In the genomic region with DNA sequence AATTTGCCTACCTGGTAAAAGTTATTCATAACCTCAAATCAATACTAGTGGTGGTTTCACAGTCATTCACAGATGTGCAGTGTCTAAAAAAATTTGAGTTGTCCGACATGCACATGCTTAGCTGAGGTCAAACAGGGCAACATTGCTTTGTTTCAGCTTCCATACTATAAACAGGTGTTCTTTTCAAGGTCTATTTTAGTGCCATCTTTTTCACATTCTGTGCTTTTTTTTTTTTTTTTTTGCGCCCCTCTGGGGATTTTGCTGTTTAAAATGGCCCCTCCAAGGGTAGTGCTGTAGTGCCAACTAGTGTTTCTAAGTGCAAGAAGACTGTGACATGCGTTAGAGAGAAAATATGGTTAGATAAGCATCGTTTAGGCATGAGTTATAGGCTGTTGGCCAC, we compare ENCODE assay signal across 15 cellular contexts. TPM values are rescaled to one million over a fixed set of nuclear protein-coding genes. Genes with fewer than 3 reads are reported as not detected.
A peak's percentile ranks its signal among the peaks of the same experiment; 100 is the strongest.
DNase-seq lines count a peak whose midpoint lies in the region; ATAC-seq, FAIRE-seq and TF ChIP-seq lines count a peak whose summit lies in the region.
"Had no signal": no experiment of that assay in that cellular context is flagged by ENCODE, and none has a peak within 500 bp of the region (broad histone marks: within the 10 kb centered on the region; RNA-seq: fewer than 3 reads in every experiment).

No MANE protein-coding gene starts in this region.

- POLR2A ChIA-PET in GM12878 (lab: Charles Lee), result interaction anchor here (0.6 to 0.7 kb wide), 4 partner anchors 18 to 784 kb away, joined by 3 to 7 read pairs (median 4); no protein-coding TSS in a partner anchor

- RAD21 ChIA-PET in GM12878 (lab: Charles Lee; ENCODE audit: unreplicated experiment), result interaction anchor here (0.7 kb wide), 1 partner anchor 277 kb away, joined by 4 read pairs; no protein-coding TSS in a partner anchor

- H2AFZ ChIP-seq in GM12878 (ENCODE audit: control insufficient read depth, low read depth, low read length), result no peak overlapping the region

- TF ChIP-seq EP300 in GM12878 (IDR thresholded peaks at IDR 0.05; ENCODE audit: borderline replicate concordance in 1 of 2, control insufficient read depth in 1 of 2, low read depth in 2 of 2, low read length in 2 of 2), result peak in 1 of 2 experiments; percentile 16; a peak in 1 of 4 replicates

- H3K27ac Mint-ChIP-seq in activated T-helper 2 cell treated with anti-CD3 and anti-CD28 coated beads, Interferon-gamma antibody, Interleukin-2, Interleukin-4, amounts not matched to agents 10 μg/mL and 5 μg/mL and 100 μg/mL, durations not matched to agents 14 hours and 24 hours and 36 hours, result no peak overlapping the region

- H3K4me1 Mint-ChIP-seq in activated T-helper 2 cell treated with anti-CD3 and anti-CD28 coated beads, Interferon-gamma antibody, Interleukin-2, Interleukin-4, amounts not matched to agents 10 μg/mL and 5 μg/mL and 100 μg/mL, durations not matched to agents 14 hours and 24 hours and 36 hours (ENCODE audit: low read depth), result peaks cover 5% of the 10 kb centered on the region

- in situ Hi-C loops in GM12878 (cut with MboI), result no loop called here

- FAIRE-seq in GM12878 (lab: Jason Lieb, UNC), result peak; percentile 70

- H3K27ac ChIP-seq in GM12878 (ENCODE audit: control insufficient read depth, insufficient read depth) (peak overlapping the region; percentile 44; the same call in 1 of the 2 replicates), aorta (ENCODE audit: low read depth in 1 of 2, low read length in 2 of 2) (no peak overlapping the region)
- H3K27ac ChIP-seq: dorsolateral prefrontal cortex, WERI-Rb-1 had no signal

- H3K4me3 ChIP-seq in GM12878 (no peak overlapping the region), aorta (ENCODE audit: low read length in 2 of 2) (no peak overlapping the region)
- H3K4me3 ChIP-seq: dorsolateral prefrontal cortex had no signal

- no peak for TF ChIP-seq POLR2A in GM12878 (IDR thresholded peaks at IDR 0.05; ENCODE audit: low read depth, low read length)

- no peaks in the 10 kb centered on the region for H4K20me1 ChIP-seq in GM12878 (ENCODE audit: control insufficient read depth, insufficient read depth)

- peak; percentile 63 for DNase-seq in GM12878 (ENCODE audit: low read depth, low spot score)
- DNase-seq in SKM-1 (lab: John Stamatoyannopoulos, UW; ENCODE audit: unreplicated experiment), result no peak
- DNase-seq in activated T-helper 2 cell treated with anti-CD3 and anti-CD28 coated beads, Interferon-gamma antibody, Interleukin-2, Interleukin-4, amounts not matched to agents 10 μg/mL and 5 μg/mL and 100 μg/mL, durations not matched to agents 14 hours and 24 hours and 36 hours (ENCODE audit: low spot score), result no peak
- no peak for DNase-seq in aorta
- no peak for DNase-seq in AG20443 (ENCODE audit: low spot score)
- DNase-seq: activated naive CD4-positive, alpha-beta T cell treated with Interleukin-2 at 50 U/mL for 16 hours; Calu3; dorsolateral prefrontal cortex; HCEC 1CT; naive B cell; stimulated activated naive CD8-positive, alpha-beta T cell treated with anti-CD3 and anti-CD28 coated beads, Interleukin-15, amount 100 ng/mL, for 72 hours; WERI-Rb-1 had no signal

- H3K9me3 ChIP-seq in GM12878 (replicated peaks; ENCODE audit: control insufficient read depth, insufficient read depth, low read length) (no peaks in the 10 kb centered on the region), aorta (ENCODE audit: control insufficient read depth, low read length) (no peaks in the 10 kb centered on the region)

- peaks cover 51% of the 10 kb centered on the region for H3K36me3 Mint-ChIP-seq in activated T-helper 2 cell treated with anti-CD3 and anti-CD28 coated beads, Interferon-gamma antibody, Interleukin-2, Interleukin-4, amounts not matched to agents 10 μg/mL and 5 μg/mL and 100 μg/mL, durations not matched to agents 14 hours and 24 hours and 36 hours (ENCODE audit: low read depth)

- H3K27me3 ChIP-seq in GM12878 (replicated peaks in 1 of 2; ENCODE audit: control insufficient read depth in 2 of 2, insufficient read depth in 2 of 2, low read length in 1 of 2), result no peaks in the 10 kb centered on the region
- no peaks in the 10 kb centered on the region for H3K27me3 ChIP-seq in aorta (ENCODE audit: control insufficient read depth in 1 of 2, insufficient read depth in 2 of 2, low read length in 1 of 2)
- H3K27me3 ChIP-seq: dorsolateral prefrontal cortex had no signal

- TF ChIP-seq RAD21 in GM12878 (IDR thresholded peaks at IDR 0.05; ENCODE audit: insufficient read depth, low read depth, low read length), result peak; percentile 58

- BruUV-seq in GM12878 (replicated peaks; lab: Mats Ljungman, UMichigan), result no TSS peak

- TF ChIP-seq CTCF in GM12878 (IDR thresholded peaks at IDR 0.05 in 2 of 3, conservative IDR thresholded peaks at IDR 0.05 in 1 of 3; ENCODE audit: control insufficient read depth in 2 of 3, extremely low read depth in 1 of 3, insufficient read depth in 1 of 3, low read depth in 3 of 3, low read length in 3 of 3), result peak; percentile 25 to 50 (median 42); a peak in 5 of 6 replicates

- H3K9me3 Mint-ChIP-seq in activated T-helper 2 cell treated with anti-CD3 and anti-CD28 coated beads, Interferon-gamma antibody, Interleukin-2, Interleukin-4, amounts not matched to agents 10 μg/mL and 5 μg/mL and 100 μg/mL, durations not matched to agents 14 hours and 24 hours and 36 hours, result no peaks in the 10 kb centered on the region
- H3K9me3 Mint-ChIP-seq: naive B cell; stimulated activated naive CD8-positive, alpha-beta T cell treated with anti-CD3 and anti-CD28 coated beads, Interleukin-15, amount 100 ng/mL, for 72 hours had no signal

- SMC1A ChIA-PET in GM12878 (lab: Charles Lee; ENCODE audit: uncharacterized antibody, unreplicated experiment), result no interaction called here

- peaks cover 12% of the 10 kb centered on the region for H3K4me1 ChIP-seq in GM12878 (ENCODE audit: control insufficient read depth, insufficient read depth, low read length)
- H3K4me1 ChIP-seq in aorta (ENCODE audit: control insufficient read depth in 1 of 2, insufficient read depth in 2 of 2, low read length in 2 of 2), result no peaks in the 10 kb centered on the region

- H3K4me3 Mint-ChIP-seq in activated T-helper 2 cell treated with anti-CD3 and anti-CD28 coated beads, Interferon-gamma antibody, Interleukin-2, Interleukin-4, amounts not matched to agents 10 μg/mL and 5 μg/mL and 100 μg/mL, durations not matched to agents 14 hours and 24 hours and 36 hours (ENCODE audit: low read depth), result no peak overlapping the region
- H3K4me3 Mint-ChIP-seq: naive B cell; stimulated activated naive CD8-positive, alpha-beta T cell treated with anti-CD3 and anti-CD28 coated beads, Interleukin-15, amount 100 ng/mL, for 72 hours had no signal

- H3K4me2 ChIP-seq in GM12878 (ENCODE audit: control insufficient read depth, insufficient read depth), result peak overlapping the region; percentile 42

- ATAC-seq in GM18517 (IDR thresholded peaks at IDR 0.05; ENCODE audit: unreplicated experiment) (peak; percentile 99), GM21381 (IDR thresholded peaks at IDR 0.05; ENCODE audit: unreplicated experiment) (peak; percentile 97), HG03060 (IDR thresholded peaks at IDR 0.05; ENCODE audit: low read depth, unreplicated experiment) (peak; percentile 98), GM12878 (peak; percentile 82), aorta (ENCODE audit: low FRiP score) (no peak)
- ATAC-seq: stimulated activated naive CD8-positive, alpha-beta T cell treated with anti-CD3 and anti-CD28 coated beads, Interleukin-15, amount 100 ng/mL, for 72 hours had no signal

- H3K79me2 ChIP-seq in GM12878 (ENCODE audit: control insufficient read depth, insufficient read depth, low read length), result peaks cover 18% of the 10 kb centered on the region

- H3K36me3 ChIP-seq in GM12878 (ENCODE audit: control insufficient read depth in 2 of 2, insufficient read depth in 2 of 2, low read length in 1 of 2) (peaks cover 3 to 16% of the 10 kb centered on the region in 2 experiments; a peak in 3 of 4 replicates), aorta (ENCODE audit: control insufficient read depth in 1 of 2, insufficient read depth in 2 of 2, low read length in 1 of 2) (peaks cover 2 to 3% of the 10 kb centered on the region in 2 donors)

- CTCF ChIA-PET in GM12878 (lab: Yijun Ruan, JAX), result interaction anchor here (0.6 to 1.7 kb wide), 3 partner anchors 14 to 450 kb away, joined by 3 to 10 read pairs (median 5); a partner anchor contains a TSS

- intact Hi-C loops in GM12878 (cut with micrococcal nuclease; ENCODE audit: unreplicated experiment) (loop anchor here (5.0 kb wide), 1 partner anchor 73 kb away; no protein-coding TSS in a partner anchor), aorta (cut with DNase I) (no loop called here)
- intact Hi-C loops in activated T-helper 2 cell treated with anti-CD3 and anti-CD28 coated beads, Interferon-gamma antibody, Interleukin-2, Interleukin-4, amounts not matched to agents 10 μg/mL and 5 μg/mL and 100 μg/mL, durations not matched to agents 14 hours and 24 hours and 36 hours (cut with micrococcal nuclease), result no loop called here

- no peaks in the 10 kb centered on the region for H3K27me3 Mint-ChIP-seq in activated T-helper 2 cell treated with anti-CD3 and anti-CD28 coated beads, Interferon-gamma antibody, Interleukin-2, Interleukin-4, amounts not matched to agents 10 μg/mL and 5 μg/mL and 100 μg/mL, durations not matched to agents 14 hours and 24 hours and 36 hours (ENCODE audit: low read depth)
- H3K27me3 Mint-ChIP-seq: naive B cell; stimulated activated naive CD8-positive, alpha-beta T cell treated with anti-CD3 and anti-CD28 coated beads, Interleukin-15, amount 100 ng/mL, for 72 hours had no signal

- 0% methylated on average over 3 of the region's 4 CpGs for WGBS in GM12878 (ENCODE audit: insufficient coverage, insufficient replicate concordance, low lambda C conversion rate, missing lambda C conversion rate)
- WGBS in aorta, 2 donors, result 84 to 89% methylated on average over 4 of the region's 4 CpGs

- H3K9ac ChIP-seq in GM12878 (ENCODE audit: control insufficient read depth, insufficient read depth, low read length), result no peak overlapping the region

RNA-seq across cellular contexts. Expression of a gene that starts 14.5 kb away (rescaled TPM):
- 36.8 and 38.3 TPM in 2 replicates for total RNA-seq in GM12878 (2013; cell fraction: nucleolus; rRNA removed)
- total RNA-seq in GM12878 (2014; rRNA removed) (28.2 and 35.5 TPM in 2 replicates), GM12878 (2014; rRNA removed; fragmentation: Illumina TruSeq; extraction: Trizol) (70.2 and 72.1 TPM in 2 replicates), GM12878 (2021) (30.8 and 33.1 TPM in 2 replicates), aorta (10 to 100 TPM; 30.3 to 32.0 TPM)
- 39.9 TPM for polyA plus RNA-seq in GM12878 (2011; ENCODE audit: low read depth)
- polyA plus RNA-seq in GM12878 (2011; rRNA removed) (42.5 and 67.0 TPM in 2 replicates), GM12878 (2014; fragmentation: Illumina TruSeq; extraction: Trizol) (59.8 and 92.3 TPM in 2 replicates), GM12878 (2014; fragmentation: Nextera tagmentation; extraction: Ambion mirVana) (10 to 100 TPM; 60.8 to 71.5 TPM), GM12878 (2014; rRNA removed) (29.8 and 30.4 TPM in 2 replicates), GM12878 (2016; fragmentation: Nextera tagmentation; extraction: Ambion mirVana) (10 to 100 TPM; 86.3 to 88.7 TPM), aorta (10 to 100 TPM; 29.9 to 34.3 TPM)
- 30.2 and 34.1 TPM in 2 replicates for polyA plus RNA-seq in GM12878 (2011; cell fraction: cytosol; rRNA removed)
- polyA plus RNA-seq in GM12878 (2011; cell fraction: nucleus; rRNA removed), result 9.2 and 17.4 TPM in 2 replicates
- polyA plus RNA-seq in GM12878 (2012), result 40.1 and 42.9 TPM in 2 replicates
- polyA minus RNA-seq in GM12878 (2011; rRNA and poly(A)+ RNA removed), result 38.7 and 45.0 TPM in 2 replicates
- 11.4 and 18.4 TPM in 2 replicates for polyA minus RNA-seq in GM12878 (2011; cell fraction: cytosol; rRNA and poly(A)+ RNA removed)
- polyA minus RNA-seq in GM12878 (2011; cell fraction: nucleus; rRNA and poly(A)+ RNA removed), result 13.2 and 26.5 TPM in 2 replicates
- total RNA-seq in activated T-helper 2 cell treated with anti-CD3 and anti-CD28 coated beads, Interferon-gamma antibody, Interleukin-2, Interleukin-4, amounts not matched to agents 10 μg/mL and 5 μg/mL and 100 μg/mL, durations not matched to agents 14 hours and 24 hours and 36 hours, result 45.3 and 47.7 TPM in 2 replicates

RNA-seq across cellular contexts. Expression of a gene that starts 20.3 kb away (rescaled TPM):
- 14.1 and 83.3 TPM in 2 replicates for total RNA-seq in GM12878 (2013; cell fraction: nucleolus; rRNA removed)
- total RNA-seq in GM12878 (2014; rRNA removed), result 0.82 TPM in 1 of 2 replicates, not detected in the other
- total RNA-seq in GM12878 (2014; rRNA removed; fragmentation: Illumina TruSeq; extraction: Trizol), result 0.32 and 0.45 TPM in 2 replicates
- total RNA-seq in GM12878 (2021), result 0.41 and 1.1 TPM in 2 replicates
- 0.92 TPM for polyA plus RNA-seq in GM12878 (2011; ENCODE audit: low read depth)
- 0.18 and 0.33 TPM in 2 replicates for polyA plus RNA-seq in GM12878 (2011; rRNA removed)
- 0.18 TPM in 2 replicates for polyA plus RNA-seq in GM12878 (2011; cell fraction: cytosol; rRNA removed)
- 0.43 TPM in 1 of 2 replicates, not detected in the other for polyA plus RNA-seq in GM12878 (2011; cell fraction: nucleus; rRNA removed)
- 1.2 and 1.9 TPM in 2 replicates for polyA plus RNA-seq in GM12878 (2012)
- 0.44 and 0.48 TPM in 2 replicates for polyA plus RNA-seq in GM12878 (2014; fragmentation: Illumina TruSeq; extraction: Trizol)
- under 1 TPM; 0.24 TPM for polyA plus RNA-seq in GM12878 (2014; fragmentation: Nextera tagmentation; extraction: Ambion mirVana)
- polyA plus RNA-seq in GM12878 (2014; rRNA removed), result 0.28 and 0.80 TPM in 2 replicates
- polyA plus RNA-seq in GM12878 (2016; fragmentation: Nextera tagmentation; extraction: Ambion mirVana), result 1 to 10 TPM in 1 of 2 experiments, under 1 TPM in 1; 0.75 to 1.0 TPM
- polyA minus RNA-seq in GM12878 (2011; rRNA and poly(A)+ RNA removed), result 0.15 and 0.37 TPM in 2 replicates
- polyA minus RNA-seq in GM12878 (2011; cell fraction: cytosol; rRNA and poly(A)+ RNA removed), result 1.9 and 2.1 TPM in 2 replicates
- 0.38 TPM in 1 of 2 replicates, not detected in the other for polyA minus RNA-seq in GM12878 (2011; cell fraction: nucleus; rRNA and poly(A)+ RNA removed)
- total RNA-seq in activated T-helper 2 cell treated with anti-CD3 and anti-CD28 coated beads, Interferon-gamma antibody, Interleukin-2, Interleukin-4, amounts not matched to agents 10 μg/mL and 5 μg/mL and 100 μg/mL, durations not matched to agents 14 hours and 24 hours and 36 hours, result 3.1 and 3.5 TPM in 2 replicates
- 10 to 100 TPM; 25.3 to 35.5 TPM for total RNA-seq in aorta
- polyA plus RNA-seq in aorta, result 10 to 100 TPM; 25.2 to 43.8 TPM
